ENCODE assay signal across 24 cellular contexts in genomic region chr5:99955006-99955405, GRCh38.
"Had no signal": no experiment of that assay in that cellular context is flagged by ENCODE, and none has a peak within 500 bp of the region (broad histone marks: within the 10 kb centered on the region; RNA-seq: fewer than 3 reads in every experiment).

No MANE protein-coding gene starts in this region.

- DNase-seq: activated CD4-positive, alpha-beta memory T cell treated with anti-CD3 and anti-CD28 coated beads for 36 hours; activated CD4-positive, alpha-beta T cell treated with anti-CD3 and anti-CD28 coated beads, Interleukin-2, amount 10 ng/mL, durations not matched to agents 7 days and 5 days; activated CD4-positive, CD25-positive, alpha-beta regulatory T cell; activated CD8-positive, alpha-beta memory T cell treated with anti-CD3 and anti-CD28 coated beads for 24 hours; activated gamma-delta T cell treated with Interleukin-2 at 50 U/mL for 16 hours; activated naive CD4-positive, alpha-beta T cell treated with anti-CD3 and anti-CD28 coated beads, Interleukin-2, amount 10 ng/mL, durations not matched to agents 7 days and 5 days; activated naive CD8-positive, alpha-beta T cell treated with anti-CD3 and anti-CD28 coated beads for 36 hours; activated T-cell treated with anti-CD3 and anti-CD28 coated beads, Interleukin-2, amount 50 U/mL, for 4 hours; brain microvascular endothelial cell; Karpas-422; MM.1S; NCI-H1105; NCI-H1436; NCI-H1694 treated with DMSO at 0.1 percent for 48 hours; NCI-H2081; NCI-H510A treated with DMSO at 0.1 percent for 48 hours; NCI-H69; NK-92 treated with Interleukin-12 subunit alpha and Interleukin-12 subunit beta, amount 100 ng/mL, for 24 hours; Peyer's patch; SHP77 treated with DMSO at 0.1 percent for 48 hours had no signal

- H3K4me3 ChIP-seq: cardiac muscle cell, K562, Peyer's patch had no signal

- H3K27me3 ChIP-seq: brain microvascular endothelial cell, cardiac muscle cell, Peyer's patch had no signal

- H3K9me3 ChIP-seq: Peyer's patch had no signal

- H3K36me3 ChIP-seq: brain microvascular endothelial cell, cardiac muscle cell, Peyer's patch had no signal

- FAIRE-seq: K562 had no signal

- ATAC-seq: activated T-cell treated with anti-CD3 and anti-CD28 coated beads, Interleukin-2, amount 50 U/mL, for 4 hours; K562 had no signal

- H3K27ac ChIP-seq: brain microvascular endothelial cell, cardiac muscle cell, Peyer's patch, RWPE1, VCaP had no signal

- H3K4me1 ChIP-seq: Peyer's patch had no signal
